In the genomic region with DNA sequence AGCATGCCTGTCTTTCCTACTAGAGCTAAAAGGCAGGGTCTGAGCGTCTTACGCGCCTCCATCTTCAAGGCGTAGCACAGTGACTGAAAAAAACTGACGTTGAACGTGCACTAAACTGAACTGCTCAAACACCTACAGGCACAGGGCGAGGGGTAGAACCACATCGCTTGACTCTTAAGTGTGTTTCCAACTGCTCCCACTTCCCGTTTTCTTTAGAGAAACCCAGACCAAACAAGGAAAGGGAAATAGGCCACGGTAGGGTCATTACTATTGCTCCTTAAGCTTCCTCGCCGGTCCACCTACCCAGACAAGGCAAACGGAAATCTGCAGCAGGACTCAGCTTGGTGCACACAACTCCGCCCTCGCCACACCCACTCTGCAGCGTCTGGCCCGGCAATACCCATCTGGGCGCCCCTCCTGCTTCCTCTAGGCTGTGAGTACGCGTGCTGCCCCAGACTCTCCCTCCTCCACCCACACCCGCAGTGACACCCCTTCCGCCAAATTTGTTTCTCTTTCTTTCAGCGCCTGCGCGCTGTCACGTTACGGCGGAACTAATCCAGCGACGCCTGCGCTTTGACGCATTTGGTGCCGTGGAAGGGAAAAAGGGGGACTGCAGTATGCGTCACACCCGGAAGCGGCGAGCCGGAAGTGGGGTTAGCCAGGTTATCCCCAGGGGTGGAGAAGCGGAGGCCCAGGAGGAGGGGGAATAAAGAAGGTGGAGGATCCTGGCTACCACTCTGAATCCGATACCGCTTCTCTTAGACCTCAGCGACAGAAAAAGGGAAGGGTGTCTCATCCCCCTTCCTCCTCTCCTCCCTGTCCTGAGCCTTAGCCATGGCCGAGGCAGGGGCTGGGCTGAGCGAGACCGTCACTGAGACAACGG, we compare ENCODE assay signal across 8 cellular contexts. TPM values are rescaled to one million over a fixed set of nuclear protein-coding genes. Genes with fewer than 3 reads are reported as not detected.
DNase-seq lines count a peak whose midpoint lies in the region; ATAC-seq and TF ChIP-seq lines count a peak whose summit lies in the region.

Gene PPP1R11, plus strand, starts transcription at position 622 of the 883 bp plus-strand sequence. Its CDS starts 213 bp downstream, at position 835.

- POLR2A ChIA-PET in PC-9 (lab: Charles Lee; ENCODE audit: unreplicated experiment), result interaction anchor here (0.6 to 0.8 kb wide), 3 partner anchors 10 to 1408 kb away, joined by 3 to 7 read pairs (median 4); no protein-coding TSS in a partner anchor

- H3F3A ChIP-seq in PC-9 (ENCODE audit: insufficient read depth, low read depth), result peaks cover 14% of the 10 kb centered on the region

- H3K36me3 ChIP-seq in PC-9 (ENCODE audit: low read depth) (no peaks in the 10 kb centered on the region), mucosa of descending colon (ENCODE audit: low read depth) (no peaks in the 10 kb centered on the region)

- peak within 1 kb of the TSS; percentile 95 for H3K4me2 ChIP-seq in PC-9

- CTCF ChIA-PET in PC-9 (lab: Charles Lee), result interaction anchor here (0.5 to 1.3 kb wide), 2 partner anchors 37 to 613 kb away, joined by 4 to 7 read pairs; no protein-coding TSS in a partner anchor

- intact Hi-C loops in PC-9 (cut with micrococcal nuclease; ENCODE audit: unreplicated experiment) (loop anchor here (1.0 to 5.0 kb wide), 4 partner anchors 8 to 100 kb away; partner anchors contain the start of gene RNF39), mucosa of descending colon (cut with DNase I, micrococcal nuclease) (no loop called here)

- H4K20me1 ChIP-seq in PC-9 (ENCODE audit: insufficient read depth), result no peaks in the 10 kb centered on the region

- peak; percentile 92 for ATAC-seq in GM21619 (IDR thresholded peaks at IDR 0.05; ENCODE audit: unreplicated experiment)
- peak; percentile 98 for ATAC-seq in mucosa of descending colon

- no peaks in the 10 kb centered on the region for H3K9me3 ChIP-seq in PC-9 (ENCODE audit: insufficient read depth, low read depth)
- H3K9me3 ChIP-seq in mucosa of descending colon, result no peaks in the 10 kb centered on the region

- peaks cover 25% of the 10 kb centered on the region for H3K79me2 ChIP-seq in PC-9 (ENCODE audit: low read depth)

- DNase-seq in DMS153 (lab: John Stamatoyannopoulos, UW) (peak; percentile 99), PC-9 (peak; percentile 96 to 99), epithelial cell of prostate (ENCODE audit: low read depth, low spot score) (peak; percentile 93), mucosa of descending colon (peak; percentile 98 to 100 (median 98))
- peak; percentile 99 for DNase-seq in Jurkat, Clone E6-1 (ENCODE audit: low read depth, low spot score)
- DNase-seq in activated T-cell treated with anti-CD3 and anti-CD28 coated beads, Interleukin-2, amount 50 U/mL, for 1 hour, result peak; percentile 96
- DNase-seq in stimulated activated CD8-positive, alpha-beta memory T cell treated with anti-CD3 and anti-CD28 coated beads, Interleukin-4, amount 100 ng/mL, for 24 hours (ENCODE audit: low read depth), result peak; percentile 98

- H3K27ac ChIP-seq in PC-9, result peak within 1 kb of the TSS; percentile 40
- H3K27ac ChIP-seq in epithelial cell of prostate, result peak within 1 kb of the TSS; percentile 79

- H3K4me3 ChIP-seq in Jurkat, Clone E6-1 (ENCODE audit: low read length), result peak within 1 kb of the TSS; percentile 75
- H3K4me3 ChIP-seq in PC-9 (peak within 1 kb of the TSS; percentile 81), mucosa of descending colon (peak within 1 kb of the TSS; percentile 46)

- no peak for TF ChIP-seq CTCF in PC-9 (conservative IDR thresholded peaks at IDR 0.05)
- no peak for TF ChIP-seq CTCF in mucosa of descending colon (IDR thresholded peaks at IDR 0.05)

- H3K27me3 ChIP-seq in PC-9 (ENCODE audit: insufficient read depth, low read depth), result no peaks in the 10 kb centered on the region

- peak within 1 kb of the TSS; percentile 88 for H2AFZ ChIP-seq in PC-9

- H3K4me1 ChIP-seq in PC-9 (replicated peaks; ENCODE audit: insufficient read depth) (peaks cover 24% of the 10 kb centered on the region), mucosa of descending colon (ENCODE audit: low read depth) (peaks cover 23% of the 10 kb centered on the region)

- no TSS peak for BruUV-seq in PC-9 (replicated peaks; lab: Mats Ljungman, UMichigan)

- no peaks in the 10 kb centered on the region for H3K9me2 ChIP-seq in PC-9 (ENCODE audit: insufficient read depth)

RNA-seq across cellular contexts. Expression of gene PPP1R11, which starts in this region (rescaled TPM):
- 80.7 TPM for polyA plus RNA-seq in Jurkat, Clone E6-1 (2012; ENCODE audit: insufficient read depth, insufficient read length)
- total RNA-seq in PC-9 (2021), result 48.3 and 49.3 TPM in 2 replicates
- 100 to 1,000 TPM in 1 of 3 donors, 10 to 100 TPM in 2; 78.4 to 115 (median 82.4) TPM for total RNA-seq in mucosa of descending colon

Comparison
In these comparisons a context has a peak if more than half of its experiments do, and no peak if none do; other contexts are left out.
1. Peak in every context shown above with its lines: DNase-seq, ATAC-seq, H3K4me3 ChIP-seq and H3K27ac ChIP-seq.